Comparison of ENCODE assay signal across 8 cellular contexts in the genomic region with DNA sequence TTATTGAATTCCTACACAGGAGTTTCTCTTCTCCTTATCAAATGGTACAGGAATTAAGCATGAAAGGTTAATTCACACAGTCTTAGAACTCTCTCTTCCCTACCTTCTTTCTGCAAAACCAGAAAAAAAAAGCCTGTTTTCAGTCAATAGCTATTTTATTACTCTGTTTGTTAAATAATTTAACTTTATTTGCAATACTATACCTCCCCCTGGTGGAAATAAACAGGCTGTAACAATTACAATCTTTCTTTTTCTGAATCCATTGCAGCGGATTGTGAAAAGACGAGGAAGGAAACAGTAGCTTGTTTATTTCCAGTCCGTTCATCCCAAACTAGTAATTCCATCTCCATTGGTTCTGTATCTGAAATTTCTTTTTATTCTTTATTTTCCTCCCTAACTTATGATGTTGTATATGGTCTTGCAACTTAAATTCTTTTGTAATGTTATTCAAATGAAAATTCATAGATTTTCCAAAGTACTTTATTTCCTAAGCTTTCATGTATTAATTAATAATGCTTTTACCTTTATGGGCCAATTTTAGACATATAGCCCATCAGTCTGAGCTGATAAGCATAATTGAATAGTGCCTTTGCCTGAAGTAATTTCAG.
A peak's percentile ranks its signal among the peaks of the same experiment; 100 is the strongest.
DNase-seq lines count a peak whose midpoint lies in the region; ATAC-seq, FAIRE-seq and TF ChIP-seq lines count a peak whose summit lies in the region.

No MANE protein-coding gene starts in this region.

- ATAC-seq in A549 (peak in 1 of 2 experiments; percentile 48; a peak in 2 of 6 replicates), GM18505 (IDR thresholded peaks at IDR 0.05; ENCODE audit: unreplicated experiment) (no peak), HG03280 (IDR thresholded peaks at IDR 0.05; ENCODE audit: unreplicated experiment) (no peak)

- H3K9me3 ChIP-seq in A549: 0 out of 3 replicates have a peak, but pooled peaks cover 4% of the 10 kb centered on the region

- POLR2A ChIA-PET in A549 (lab: Yijun Ruan, JAX): interaction anchor here (0.6 to 0.8 kb wide), 2 partner anchors 60 to 552 kb away, joined by 3 read pairs; no protein-coding TSS in a partner anchor

- peak; percentile 90 for TF ChIP-seq CTCF in A549 (IDR thresholded peaks at IDR 0.05)
- peak; percentile 32; the same call in 1 of the 3 replicates for TF ChIP-seq CTCF in GM12872 (IDR thresholded peaks at IDR 0.05; ENCODE audit: insufficient read depth, low read depth, low read length)
- TF ChIP-seq CTCF in chondrocyte (IDR thresholded peaks at IDR 0.05): peak; percentile 95

- no peaks in the 10 kb centered on the region for H3K4me1 Mint-ChIP-seq in chondrocyte (ENCODE audit: low read depth)

- peaks cover 9% of the 10 kb centered on the region for H3K4me1 ChIP-seq in A549

- peak overlapping the region; percentile 2 to 30; a peak in 3 of 6 replicates for H3K27ac ChIP-seq in A549

- TF ChIP-seq POLR2A in A549 (IDR thresholded peaks at IDR 0.05; ENCODE audit: low read length) (no peak), GM18505 (IDR thresholded peaks at IDR 0.05; ENCODE audit: borderline replicate concordance, extremely low read depth, insufficient read depth, insufficient read length) (no peak)

- TF ChIP-seq EP300 in A549 (IDR thresholded peaks at IDR 0.05): no peak

- TF ChIP-seq RAD21 in A549 (conservative IDR thresholded peaks at IDR 0.05 in 1 of 2, IDR thresholded peaks at IDR 0.05 in 1 of 2): peak; percentile 89 to 94

- CTCF ChIA-PET in A549 (lab: Yijun Ruan, JAX): interaction anchor here (0.6 to 12.1 kb wide), 45 partner anchors 11 to 1775 kb away, joined by 3 to 163 read pairs (median 3); no protein-coding TSS in a partner anchor

- H3K9me3 Mint-ChIP-seq in chondrocyte (ENCODE audit: low read depth): peaks cover 3% of the 10 kb centered on the region

- WGBS in A549 (ENCODE audit: missing lambda C conversion rate): 5% methylated on average over 3 of the region's 3 CpGs

- no peak overlapping the region for H3K4me3 ChIP-seq in A549

- DNase-seq in A549 (ENCODE audit: low read depth in 1 of 2, low spot score in 1 of 2) (peak in 1 of 2 experiments; percentile 58), NCI-H446 treated with DMSO at 0.1 percent for 48 hours (lab: John Stamatoyannopoulos, UW) (peak; percentile 43), chondrocyte (ENCODE audit: low spot score) (no peak), myocyte (ENCODE audit: low read depth) (peak; percentile 59), T-helper 9 cell (no peak)

- no peak for FAIRE-seq in A549 (lab: Jason Lieb, UNC)

- peak overlapping the region; percentile 16; the same call in 2 of the 3 replicates for H3K4me2 ChIP-seq in A549

- no peaks in the 10 kb centered on the region for H3K27me3 Mint-ChIP-seq in chondrocyte (ENCODE audit: low read depth)

- no peak overlapping the region for H3K27ac Mint-ChIP-seq in chondrocyte (ENCODE audit: unreplicated experiment)

- H3K36me3 Mint-ChIP-seq in chondrocyte (ENCODE audit: low read depth): no peaks in the 10 kb centered on the region

- H3K4me3 Mint-ChIP-seq in chondrocyte (ENCODE audit: unreplicated experiment): no peak overlapping the region

TF ChIP-seq in A549, 52 proteins besides CTCF, POLR2A, EP300 and RAD21:
- TF ChIP-seq MAZ (IDR thresholded peaks at IDR 0.05; ENCODE audit: borderline replicate concordance, low read depth, low read length) (no peak), SMC3 (IDR thresholded peaks at IDR 0.05) (peak; percentile 96), ZSCAN20 (CRISPR knock-in tag; IDR thresholded peaks at IDR 0.05) (no peak), CBX2 (IDR thresholded peaks at IDR 0.05; ENCODE audit: borderline replicate concordance, low read depth) (no peak), ZFP36 (IDR thresholded peaks at IDR 0.05; ENCODE audit: borderline replicate concordance, partially characterized antibody) (no peak), CHD2 (IDR thresholded peaks at IDR 0.05; ENCODE audit: low read length, partially characterized antibody) (no peak), ZNF302 (CRISPR knock-in tag; IDR thresholded peaks at IDR 0.05) (no peak), HEYL (CRISPR knock-in tag; IDR thresholded peaks at IDR 0.05) (no peak), NPAS2 (CRISPR knock-in tag; IDR thresholded peaks at IDR 0.05; ENCODE audit: borderline replicate concordance) (no peak), CEBPB (IDR thresholded peaks at IDR 0.05) (0 out of 4 replicates have a peak, but pooled peaks of 1 of the 2 experiments have one; percentile 8), HOXB5 (CRISPR knock-in tag; IDR thresholded peaks at IDR 0.05) (no peak), RFX5 (IDR thresholded peaks at IDR 0.05) (no peak), PHF8 (IDR thresholded peaks at IDR 0.05; ENCODE audit: borderline replicate concordance, low read depth) (no peak), HOXA7 (CRISPR knock-in tag; IDR thresholded peaks at IDR 0.05) (no peak), RARB (CRISPR knock-in tag; IDR thresholded peaks at IDR 0.05) (no peak)
- TF ChIP-seq, protein P1, sequence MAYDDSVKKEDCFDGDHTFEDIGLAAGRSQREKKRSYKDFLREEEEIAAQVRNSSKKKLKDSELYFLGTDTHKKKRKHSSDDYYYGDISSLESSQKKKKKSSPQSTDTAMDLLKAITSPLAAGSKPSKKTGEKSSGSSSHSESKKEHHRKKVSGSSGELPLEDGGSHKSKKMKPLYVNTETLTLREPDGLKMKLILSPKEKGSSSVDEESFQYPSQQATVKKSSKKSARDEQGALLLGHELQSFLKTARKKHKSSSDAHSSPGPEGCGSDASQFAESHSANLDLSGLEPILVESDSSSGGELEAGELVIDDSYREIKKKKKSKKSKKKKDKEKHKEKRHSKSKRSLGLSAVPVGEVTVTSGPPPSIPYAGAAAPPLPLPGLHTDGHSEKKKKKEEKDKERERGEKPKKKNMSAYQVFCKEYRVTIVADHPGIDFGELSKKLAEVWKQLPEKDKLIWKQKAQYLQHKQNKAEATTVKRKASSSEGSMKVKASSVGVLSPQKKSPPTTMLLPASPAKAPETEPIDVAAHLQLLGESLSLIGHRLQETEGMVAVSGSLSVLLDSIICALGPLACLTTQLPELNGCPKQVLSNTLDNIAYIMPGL (CRISPR knock-in tag; IDR thresholded peaks at IDR 0.05; ENCODE audit: borderline replicate concordance): no peak

Comparison
In these comparisons a context has a peak if more than half of its experiments do, and no peak if none do; other contexts are left out.
1. DNase-seq: peak in NCI-H446 treated with DMSO at 0.1 percent for 48 hours (single experiment) and myocyte (single experiment); none in chondrocyte (single experiment) and T-helper 9 cell (single experiment).
2. CTCF ChIP-seq: peak in every context shown above with its lines; median percentile 95 in chondrocyte; 90 in A549; 32 in GM12872.